ENCODE assay signal across 23 cellular contexts in the genomic region with DNA sequence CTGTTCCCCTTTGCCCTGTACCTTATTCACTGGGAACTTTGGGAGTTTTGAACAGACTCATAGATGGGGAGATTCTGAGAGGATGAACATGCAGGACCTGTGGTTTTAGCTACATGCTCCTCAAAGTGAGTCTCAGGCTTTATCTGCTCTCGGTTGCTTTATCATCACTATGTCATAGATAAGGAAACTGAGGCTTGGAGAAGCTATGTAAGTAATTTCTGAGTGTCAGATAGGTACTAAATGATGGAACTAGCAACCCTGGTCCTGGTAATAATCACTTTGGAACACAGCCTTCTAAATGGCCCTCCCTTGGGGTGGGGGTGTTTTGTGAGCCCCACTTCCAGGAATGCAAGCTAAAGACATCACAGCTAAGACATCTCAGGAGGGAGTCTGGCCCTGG.
"Had no signal": no experiment of that assay in that cellular context is flagged by ENCODE, and none has a peak within 500 bp of the region (broad histone marks: within the 10 kb centered on the region; RNA-seq: fewer than 3 reads in every experiment).

No MANE protein-coding gene starts in this region.

- H3K4me3 ChIP-seq: body of pancreas, cardiac muscle cell had no signal

- H3K9me3 ChIP-seq: body of pancreas had no signal

- ATAC-seq: activated CD8-positive, alpha-beta T cell treated with anti-CD3 and anti-CD28 coated beads for 36 hours; activated T-cell treated with anti-CD3 and anti-CD28 coated beads, Interleukin-2, amount 50 U/mL, for 4 hours; activated T-helper 17 cell treated with anti-CD3 and anti-CD28 coated beads, Interleukin-2, amount 50 U/mL, for 72 hours; body of pancreas had no signal

- H3K36me3 ChIP-seq: cardiac muscle cell had no signal

- DNase-seq: activated B cell treated with CpG ODN at 0.5 μM for 24 hours; activated CD4-positive, alpha-beta T cell treated with anti-CD3 and anti-CD28 coated beads for 4 hours; activated CD4-positive, alpha-beta T cell treated with anti-CD3 and anti-CD28 coated beads, Interleukin-2, amount 50 U/mL, for 1 hour; activated CD4-positive, alpha-beta T cell treated with anti-CD3 and anti-CD28 coated beads, Interleukin-2, amount 50 U/mL, for 4 hours; activated CD4-positive, CD25-positive, alpha-beta regulatory T cell treated with anti-CD3 and anti-CD28 coated beads, Interleukin-2, amount 50 U/mL, for 72 hours; activated CD8-positive, alpha-beta memory T cell treated with anti-CD3 and anti-CD28 coated beads, Interleukin-2, amount 50 U/mL, for 4 hours; activated effector memory CD4-positive, alpha-beta T cell treated with Interleukin-2 at 50 U/mL for 16 hours; activated gamma-delta T cell; activated naive CD4-positive, alpha-beta T cell treated with Interleukin-2 at 50 U/mL for 16 hours; activated naive CD8-positive, alpha-beta T cell treated with anti-CD3 and anti-CD28 coated beads, Interleukin-2, amount 10 ng/mL, durations not matched to agents 7 days and 5 days; activated T-cell treated with anti-CD3 and anti-CD28 coated beads for 4 hours; activated T-cell treated with anti-CD3 and anti-CD28 coated beads, Interleukin-2, amount 50 U/mL, for 1 hour; activated T-cell treated with anti-CD3 and anti-CD28 coated beads, Interleukin-2, amount 50 U/mL, for 4 hours; amniotic stem cell; aorta; cerebellar nuclear complex; SW 1271; T-helper 9 cell had no signal

- H3K27me3 ChIP-seq: body of pancreas, cardiac muscle cell had no signal

- H3K27ac ChIP-seq: body of pancreas, cardiac muscle cell, VCaP had no signal

- H3K4me1 ChIP-seq: body of pancreas had no signal
